Comparison of ENCODE assay signal across 1 cellular context in the genomic region with DNA sequence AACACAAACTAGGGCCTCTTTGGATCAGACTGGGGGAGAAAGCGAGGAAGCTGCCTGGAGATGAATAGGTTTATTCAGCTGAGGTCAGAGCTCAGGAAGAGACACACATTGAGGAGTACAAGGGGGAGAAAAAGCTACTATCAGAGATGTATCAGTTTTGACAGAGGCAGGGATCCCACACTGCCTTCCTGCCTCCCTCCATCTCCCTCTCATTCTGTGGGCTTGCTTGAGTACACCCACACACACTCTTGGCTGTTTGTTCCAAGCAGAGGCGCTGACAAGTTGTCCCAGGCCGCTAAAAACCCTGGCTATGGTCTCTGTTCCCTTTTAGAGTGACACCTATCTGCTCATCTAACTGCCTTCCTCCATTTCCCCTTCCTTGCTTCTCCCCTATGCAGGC.
TF ChIP-seq lines count a peak whose summit lies in the region.

No MANE protein-coding gene starts in this region.

TF ChIP-seq in GM12878, 131 proteins besides CTCF, POLR2A, EP300 and RAD21:
- TF ChIP-seq POLR2AphosphoS5 (IDR thresholded peaks at IDR 0.05; ENCODE audit: low read length) (peak; percentile 48), REST (IDR thresholded peaks at IDR 0.05; ENCODE audit: low read depth, low read length) (no peak)
